Comparison of ENCODE assay signal across 29 cellular contexts in genomic region chr19:47593860-47594259, GRCh38. TPM values are rescaled to one million over a fixed set of nuclear protein-coding genes. Genes with fewer than 3 reads are reported as not detected.
"Had no signal": no experiment of that assay in that cellular context is flagged by ENCODE, and none has a peak within 500 bp of the region (broad histone marks: within the 10 kb centered on the region; RNA-seq: fewer than 3 reads in every experiment).

No MANE protein-coding gene starts in this region.

- H3K27me3 ChIP-seq: esophagus muscularis mucosa, foreskin keratinocyte, gastroesophageal sphincter, heart left ventricle, left lung, right atrium auricular region, tibial nerve, upper lobe of left lung had no signal

- H3K27ac ChIP-seq: coronary artery, esophagus muscularis mucosa, foreskin keratinocyte, gastroesophageal sphincter, heart left ventricle, left lung, prostate gland, right atrium auricular region, skin epidermis, spleen, thoracic aorta, tibial nerve, upper lobe of left lung had no signal

- H3K36me3 Mint-ChIP-seq: mesothelial cell of epicardium; naive B cell; natural killer cell treated with Interleukin-12 subunit alpha and Interleukin-12 subunit beta and Interleukin-15 and Interleukin-18, amount 100 ng/mL, for 72 hours; stimulated activated naive B cell treated with anti-CD40 and anti-IgM and Interleukin-4, amounts not matched to agents 10 μg/mL and 1 μg/mL and 100 μg/mL, for 72 hours had no signal

- H3K4me3 ChIP-seq: coronary artery, esophagus muscularis mucosa, gastroesophageal sphincter, heart left ventricle, left lung, mucosa of descending colon, prostate gland, right atrium auricular region, skin epidermis, spleen, thoracic aorta, tibial nerve, upper lobe of left lung had no signal

- H3K27ac Mint-ChIP-seq: mesothelial cell of epicardium; naive B cell; natural killer cell treated with Interleukin-12 subunit alpha and Interleukin-12 subunit beta and Interleukin-15 and Interleukin-18, amount 100 ng/mL, for 72 hours; stimulated activated naive B cell treated with anti-CD40 and anti-IgM and Interleukin-4, amounts not matched to agents 10 μg/mL and 1 μg/mL and 100 μg/mL, for 72 hours; stimulated activated naive CD8-positive, alpha-beta T cell treated with anti-CD3 and anti-CD28 coated beads, Interleukin-15, Interleukin-2, amounts not matched to agents 100 ng/mL and 50 ng/mL, for 24 hours had no signal

- H3K4me1 ChIP-seq: foreskin keratinocyte had no signal

- H3K9me3 ChIP-seq: esophagus muscularis mucosa, gastroesophageal sphincter, heart left ventricle, left lung, mucosa of descending colon, prostate gland, right atrium auricular region, thoracic aorta, tibial nerve, upper lobe of left lung had no signal

- H3K36me3 ChIP-seq: esophagus muscularis mucosa, gastroesophageal sphincter, heart left ventricle, left lung, prostate gland, right atrium auricular region, spleen, thoracic aorta, tibial nerve, upper lobe of left lung had no signal

- H3K27me3 Mint-ChIP-seq: stimulated activated naive CD8-positive, alpha-beta T cell treated with anti-CD3 and anti-CD28 coated beads, Interleukin-15, Interleukin-2, amounts not matched to agents 100 ng/mL and 50 ng/mL, for 24 hours had no signal

- H3K4me3 Mint-ChIP-seq: mesothelial cell of epicardium; naive B cell; natural killer cell treated with Interleukin-12 subunit alpha and Interleukin-12 subunit beta and Interleukin-15 and Interleukin-18, amount 100 ng/mL, for 72 hours; stimulated activated naive B cell treated with anti-CD40 and anti-IgM and Interleukin-4, amounts not matched to agents 10 μg/mL and 1 μg/mL and 100 μg/mL, for 72 hours; stimulated activated naive CD8-positive, alpha-beta T cell treated with anti-CD3 and anti-CD28 coated beads, Interleukin-15, Interleukin-2, amounts not matched to agents 100 ng/mL and 50 ng/mL, for 24 hours had no signal

- DNase-seq: dermis blood vessel endothelial cell; effector memory CD4-positive, alpha-beta T cell; foreskin keratinocyte; heart left ventricle; hippocampal formation; left cardiac atrium; mesenchymal stem cell; mucosa of descending colon; naive B cell; nucleus accumbens; spleen; stimulated activated CD4-positive, alpha-beta T cell treated with anti-CD3 and anti-CD28 coated beads, Interleukin-4, amount 100 ng/mL, for 4 hours; stimulated activated naive B cell treated with anti-CD40 and anti-IgM and Interleukin-4, amounts not matched to agents 10 μg/mL and 1 μg/mL and 100 μg/mL, for 72 hours; upper lobe of left lung had no signal

- H3K9me3 Mint-ChIP-seq: natural killer cell treated with Interleukin-12 subunit alpha and Interleukin-12 subunit beta and Interleukin-15 and Interleukin-18, amount 100 ng/mL, for 72 hours; stimulated activated naive B cell treated with anti-CD40 and anti-IgM and Interleukin-4, amounts not matched to agents 10 μg/mL and 1 μg/mL and 100 μg/mL, for 72 hours; stimulated activated naive CD8-positive, alpha-beta T cell treated with anti-CD3 and anti-CD28 coated beads, Interleukin-15, Interleukin-2, amounts not matched to agents 100 ng/mL and 50 ng/mL, for 24 hours had no signal

- ATAC-seq: foreskin keratinocyte; gastroesophageal sphincter; heart left ventricle; left cardiac atrium; left lung; mucosa of descending colon; natural killer cell treated with Interleukin-12 subunit alpha and Interleukin-12 subunit beta and Interleukin-15 and Interleukin-18, amount 100 ng/mL, for 72 hours; stimulated activated naive B cell treated with anti-CD40 and anti-IgM and Interleukin-4, amounts not matched to agents 10 μg/mL and 1 μg/mL and 100 μg/mL, for 72 hours had no signal

RNA-seq across cellular contexts. Expression of gene ZNF541, which starts 20.9 kb away (rescaled TPM):
- total RNA-seq: epithelial cell of proximal tubule, foreskin keratinocyte, kidney epithelial cell, osteocyte, thoracic aorta had no signal
